Comparison of ENCODE assay signal across 8 cellular contexts in the genomic region with DNA sequence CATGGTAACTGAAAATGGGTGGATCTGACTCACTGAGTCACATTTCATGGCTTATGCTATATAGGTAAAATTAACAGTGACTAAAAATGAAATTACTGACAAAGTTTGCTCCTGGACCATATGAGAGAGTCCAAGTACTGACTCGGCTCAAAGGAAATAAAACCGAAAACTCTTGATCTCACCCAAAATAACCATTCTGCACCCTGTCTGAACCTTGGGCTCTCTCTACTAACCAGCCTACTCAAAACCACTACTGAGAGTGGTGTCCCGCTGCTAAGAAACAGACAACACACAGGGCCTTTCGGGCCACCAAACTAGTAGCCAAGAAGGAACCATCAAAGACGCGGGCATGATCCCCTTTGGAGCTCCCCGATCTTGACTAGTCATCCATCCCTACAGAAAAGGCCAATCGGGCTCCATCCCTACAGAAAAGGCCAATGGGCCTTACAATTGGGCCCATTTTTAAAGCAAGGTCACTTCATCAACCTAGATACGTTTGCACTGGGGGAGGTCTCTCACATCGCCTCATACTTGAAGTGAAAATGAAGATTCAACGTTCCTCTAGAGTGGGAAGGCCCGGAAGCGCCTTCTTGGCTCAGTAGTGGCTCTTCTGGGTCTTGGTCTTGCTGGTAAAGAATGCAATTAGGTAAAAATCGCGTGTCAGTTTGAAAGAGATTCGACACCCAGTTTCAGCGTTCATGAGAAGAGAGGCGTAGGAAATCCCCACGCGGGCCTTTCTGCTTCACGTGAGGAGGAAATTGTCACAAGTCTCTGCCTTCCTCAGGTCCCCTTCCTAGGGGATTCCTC. TPM values are rescaled to one million over a fixed set of nuclear protein-coding genes. Genes with fewer than 3 reads are reported as not detected.
DNase-seq lines count a peak whose midpoint lies in the region; ATAC-seq and TF ChIP-seq lines count a peak whose summit lies in the region.

No MANE protein-coding gene starts in this region.

- no peak overlapping the region for H3K4me3 ChIP-seq in H7 (ENCODE audit: insufficient read depth, low read depth, low read length)

- peak overlapping the region; percentile 94 for H3K27ac Mint-ChIP-seq in activated CD8-positive, alpha-beta T cell treated with anti-CD3 and anti-CD28 coated beads for 36 hours

- peaks cover 37% of the 10 kb centered on the region for H3K4me1 Mint-ChIP-seq in activated CD8-positive, alpha-beta T cell treated with anti-CD3 and anti-CD28 coated beads for 36 hours (ENCODE audit: low read depth)

- H3K27me3 Mint-ChIP-seq in activated CD8-positive, alpha-beta T cell treated with anti-CD3 and anti-CD28 coated beads for 36 hours: no peaks in the 10 kb centered on the region

- intact Hi-C loops in activated CD8-positive, alpha-beta T cell treated with anti-CD3 and anti-CD28 coated beads for 36 hours (cut with micrococcal nuclease): loop anchor here (10.0 kb wide), 2 partner anchors 118 to 232 kb away; partner anchors contain the start of genes PSMD3 and STARD3

- CTCF ChIA-PET in activated CD8-positive, alpha-beta T cell treated with anti-CD3 and anti-CD28 coated beads for 36 hours (lab: Charles Lee): interaction anchor here (1.0 kb wide), 1 partner anchor 244 kb away, joined by 4 read pairs; no protein-coding TSS in a partner anchor

- peaks cover 6% of the 10 kb centered on the region for H3K36me3 Mint-ChIP-seq in activated CD8-positive, alpha-beta T cell treated with anti-CD3 and anti-CD28 coated beads for 36 hours (ENCODE audit: low read depth)

- peak; percentile 59 for ATAC-seq in GM18870 (IDR thresholded peaks at IDR 0.05; ENCODE audit: unreplicated experiment)
- ATAC-seq in HG03045 (IDR thresholded peaks at IDR 0.05; ENCODE audit: unreplicated experiment): peak; percentile 43
- peak; percentile 75 for ATAC-seq in activated CD8-positive, alpha-beta T cell treated with anti-CD3 and anti-CD28 coated beads for 36 hours

- peaks cover 41% of the 10 kb centered on the region for H3K27me3 ChIP-seq in H7 (ENCODE audit: control insufficient read depth, insufficient read depth, low read length)

- DNase-seq in activated CD8-positive, alpha-beta T cell treated with anti-CD3 and anti-CD28 coated beads for 36 hours: peak; percentile 79
- peak; percentile 70 to 71 for DNase-seq in stimulated activated CD4-positive, alpha-beta T cell treated with anti-CD3 and anti-CD28 coated beads, Interleukin-2, amount 100 ng/mL, for 24 hours
- DNase-seq in D341Med (ENCODE audit: low spot score) (no peak), UCSD-AML1 (lab: John Stamatoyannopoulos, UW; ENCODE audit: unreplicated experiment) (no peak), NCI-H748 treated with DMSO at 0.1 percent for 48 hours (lab: John Stamatoyannopoulos, UW) (no peak), H7 (no peak)

- H3K4me3 Mint-ChIP-seq in activated CD8-positive, alpha-beta T cell treated with anti-CD3 and anti-CD28 coated beads for 36 hours: peak overlapping the region; percentile 65

- H3K9me3 Mint-ChIP-seq in activated CD8-positive, alpha-beta T cell treated with anti-CD3 and anti-CD28 coated beads for 36 hours: no peaks in the 10 kb centered on the region

- TF ChIP-seq CTCF in activated CD8-positive, alpha-beta T cell treated with anti-CD3 and anti-CD28 coated beads for 36 hours (IDR thresholded peaks at IDR 0.05): no peak

- POLR2A ChIA-PET in activated CD8-positive, alpha-beta T cell treated with anti-CD3 and anti-CD28 coated beads for 36 hours (lab: Charles Lee): interaction anchor here (1.0 kb wide), 2 partner anchors 59 to 97 kb away, joined by 3 to 5 read pairs; no protein-coding TSS in a partner anchor

- no peaks in the 10 kb centered on the region for H3K36me3 ChIP-seq in H7 (replicated peaks; ENCODE audit: control insufficient read depth, insufficient read depth, low read length)

RNA-seq across cellular contexts. Expression of gene ZPBP2, which starts 0.7 kb away (rescaled TPM):
- total RNA-seq in activated CD8-positive, alpha-beta T cell treated with anti-CD3 and anti-CD28 coated beads for 36 hours: not detected
- total RNA-seq in H7 (2014; rRNA removed; shearing (Covaris generic)): not detected in 2 replicates

RNA-seq across cellular contexts. Expression of gene IKZF3, which starts 3.2 kb away (rescaled TPM):
- 10 to 100 TPM; 52.1 to 52.2 TPM for total RNA-seq in activated CD8-positive, alpha-beta T cell treated with anti-CD3 and anti-CD28 coated beads for 36 hours
- 0.10 and 0.89 TPM in 2 replicates for total RNA-seq in H7 (2014; rRNA removed; shearing (Covaris generic))

RNA-seq across cellular contexts. Expression of gene GSDMB, which starts 51.1 kb away (rescaled TPM):
- total RNA-seq in activated CD8-positive, alpha-beta T cell treated with anti-CD3 and anti-CD28 coated beads for 36 hours: 10 to 100 TPM; 26.9 to 32.5 TPM
- 3.3 and 6.0 TPM in 2 replicates for total RNA-seq in H7 (2014; rRNA removed; shearing (Covaris generic))

Comparison
In these comparisons a context has a peak if more than half of its experiments do, and no peak if none do; other contexts are left out.
1. DNase-seq: peak in activated CD8-positive, alpha-beta T cell treated with anti-CD3 and anti-CD28 coated beads for 36 hours (single experiment) and stimulated activated CD4-positive, alpha-beta T cell treated with anti-CD3 and anti-CD28 coated beads, Interleukin-2, amount 100 ng/mL, for 24 hours (2 of 2); none in D341Med (single experiment), UCSD-AML1 (single experiment), NCI-H748 treated with DMSO at 0.1 percent for 48 hours (single experiment) and H7 (single experiment).
2. RNA of gene IKZF3, which starts 3.2 kb away (total RNA-seq): 52.1 to 52.2 TPM in activated CD8-positive, alpha-beta T cell treated with anti-CD3 and anti-CD28 coated beads for 36 hours; 0.10 to 0.89 TPM in H7; every median in the first group is over 10 times any median in the second.
3. Peak in every context shown above with its lines, with median percentiles within 50 percentile points of each other: ATAC-seq.